In genomic region chr17:4534928-4535666, GRCh38 we compare ENCODE assay signal across 16 cellular contexts. TPM values are rescaled to one million over a fixed set of nuclear protein-coding genes. Genes with fewer than 3 reads are reported as not detected.
DNase-seq lines count a peak whose midpoint lies in the region; ATAC-seq and TF ChIP-seq lines count a peak whose summit lies in the region.
"Had no signal": no experiment of that assay in that cellular context is flagged by ENCODE, and none has a peak within 500 bp of the region (broad histone marks: within the 10 kb centered on the region; RNA-seq: fewer than 3 reads in every experiment).

No MANE protein-coding gene starts in this region.

- no peaks in the 10 kb centered on the region for H3K9me3 ChIP-seq in right atrium auricular region
- H3K9me3 ChIP-seq in upper lobe of right lung: no peaks in the 10 kb centered on the region
- H3K9me3 ChIP-seq: body of pancreas had no signal

- no peak for DNase-seq in right atrium auricular region (ENCODE audit: low spot score)
- DNase-seq in Right ventricle myocardium superior: no peak
- no peak for DNase-seq in effector memory CD8-positive, alpha-beta T cell
- peak; percentile 17 for DNase-seq in pons (ENCODE audit: low spot score)
- no peak for DNase-seq in upper lobe of right lung
- DNase-seq in DMS153 treated with DMSO at 0.1 percent for 48 hours (lab: John Stamatoyannopoulos, UW; ENCODE audit: unreplicated experiment): no peak
- DNase-seq in cerebellar nuclear complex (lab: John Stamatoyannopoulos, UW): no peak
- no peak for DNase-seq in type B pancreatic cell (ENCODE audit: extremely low spot score, unreplicated experiment)
- DNase-seq: activated CD8-positive, alpha-beta memory T cell treated with anti-CD3 and anti-CD28 coated beads for 24 hours; DMS153; effector memory CD4-positive, alpha-beta T cell; HFFc6; NCI-H2081 treated with DMSO at 0.1 percent for 48 hours; NCI-H774 had no signal

- no peak overlapping the region for H3K4me3 Mint-ChIP-seq in effector memory CD8-positive, alpha-beta T cell
- H3K4me3 Mint-ChIP-seq in type B pancreatic cell: no peak overlapping the region
- H3K4me3 Mint-ChIP-seq: HFFc6 had no signal

- peak overlapping the region; percentile 41 to 51 for H3K27ac Mint-ChIP-seq in effector memory CD8-positive, alpha-beta T cell
- no peak overlapping the region for H3K27ac Mint-ChIP-seq in type B pancreatic cell
- H3K27ac Mint-ChIP-seq: HFFc6 had no signal

- intact Hi-C loops in Right ventricle myocardium superior (cut with DNase I) (loop anchor here (5.0 kb wide), 1 partner anchor 113 kb away; no protein-coding TSS in a partner anchor), upper lobe of right lung (cut with DNase I) (no loop called here)

- no peak overlapping the region for H3K4me3 ChIP-seq in right atrium auricular region
- no peak overlapping the region for H3K4me3 ChIP-seq in upper lobe of right lung
- H3K4me3 ChIP-seq: body of pancreas had no signal

- H3K9me3 Mint-ChIP-seq in effector memory CD8-positive, alpha-beta T cell: no peaks in the 10 kb centered on the region
- H3K9me3 Mint-ChIP-seq in type B pancreatic cell: no peaks in the 10 kb centered on the region
- H3K9me3 Mint-ChIP-seq: HFFc6 had no signal

- H3K36me3 Mint-ChIP-seq in effector memory CD8-positive, alpha-beta T cell (ENCODE audit: insufficient read depth): peaks cover 13% of the 10 kb centered on the region
- peaks cover 4% of the 10 kb centered on the region for H3K36me3 Mint-ChIP-seq in type B pancreatic cell

- peaks cover 0 to 9% of the 10 kb centered on the region in 2 donors for H3K27me3 Mint-ChIP-seq in effector memory CD8-positive, alpha-beta T cell
- H3K27me3 Mint-ChIP-seq in type B pancreatic cell: peaks cover 4% of the 10 kb centered on the region

- TF ChIP-seq CTCF in right atrium auricular region (IDR thresholded peaks at IDR 0.05): no peak
- TF ChIP-seq CTCF in upper lobe of right lung (IDR thresholded peaks at IDR 0.05): no peak
- no peak for TF ChIP-seq CTCF in type B pancreatic cell (conservative IDR thresholded peaks at IDR 0.05)

- H3K4me1 ChIP-seq in right atrium auricular region (peaks cover 0 to 85% of the 10 kb centered on the region in 2 donors), upper lobe of right lung (peaks cover 28% of the 10 kb centered on the region)
- H3K4me1 ChIP-seq: body of pancreas had no signal

- H3K27ac ChIP-seq in right atrium auricular region: peak overlapping the region; percentile 49 to 51
- peak overlapping the region; percentile 55 for H3K27ac ChIP-seq in upper lobe of right lung

- H3K27me3 ChIP-seq in right atrium auricular region (no peaks in the 10 kb centered on the region), upper lobe of right lung (no peaks in the 10 kb centered on the region)
- H3K27me3 ChIP-seq: body of pancreas had no signal

- H3K36me3 ChIP-seq in right atrium auricular region (peaks cover 26% of the 10 kb centered on the region), upper lobe of right lung (peaks cover 19% of the 10 kb centered on the region)

- peaks cover 0 to 8% of the 10 kb centered on the region in 2 donors for H3K4me1 Mint-ChIP-seq in effector memory CD8-positive, alpha-beta T cell (ENCODE audit: low read depth in 2 of 2)
- H3K4me1 Mint-ChIP-seq in type B pancreatic cell (ENCODE audit: unreplicated experiment): peaks cover 4% of the 10 kb centered on the region

- ATAC-seq in Right ventricle myocardium superior (ENCODE audit: poor library complexity): no peak
- ATAC-seq in effector memory CD8-positive, alpha-beta T cell (replicated peaks): no peak
- no peak for ATAC-seq in upper lobe of right lung
- ATAC-seq: body of pancreas had no signal

RNA-seq across cellular contexts. Expression of gene MYBBP1A, which starts 20.1 kb away (rescaled TPM):
- total RNA-seq in right atrium auricular region (10 to 100 TPM; 19.6 to 25.8 TPM), Right ventricle myocardium superior (18.8 TPM), upper lobe of right lung (46.7 TPM), type B pancreatic cell (ENCODE audit: low replicate concordance) (63.7 and 66.0 TPM in 2 replicates)

RNA-seq across cellular contexts. Expression of gene GGT6, which starts 25.3 kb away (rescaled TPM):
- total RNA-seq in right atrium auricular region (not detected), Right ventricle myocardium superior (not detected), upper lobe of right lung (5.6 TPM), type B pancreatic cell (ENCODE audit: low replicate concordance) (1.0 and 1.4 TPM in 2 replicates)
- total RNA-seq: HFFc6, myocyte had no signal

RNA-seq across cellular contexts. Expression of gene SPNS2, which starts 36.4 kb away (rescaled TPM):
- total RNA-seq in right atrium auricular region (10 to 100 TPM in 1 of 2 donors, 1 to 10 TPM in 1; 7.2 to 16.8 TPM), Right ventricle myocardium superior (10.4 TPM), upper lobe of right lung (67.0 TPM), type B pancreatic cell (ENCODE audit: low replicate concordance) (16.1 and 36.7 TPM in 2 replicates)
- total RNA-seq: HFFc6 had no signal

RNA-seq across cellular contexts. Expression of gene SMTNL2, which starts 49.2 kb away (rescaled TPM):
- total RNA-seq in right atrium auricular region (10 to 100 TPM; 21.1 to 41.6 TPM), Right ventricle myocardium superior (40.4 TPM), upper lobe of right lung (2.7 TPM), type B pancreatic cell (ENCODE audit: low replicate concordance) (19.4 and 25.5 TPM in 2 replicates)
- total RNA-seq: HFFc6 had no signal
